ENCODE assay signal across 8 cellular contexts in the genomic region with DNA sequence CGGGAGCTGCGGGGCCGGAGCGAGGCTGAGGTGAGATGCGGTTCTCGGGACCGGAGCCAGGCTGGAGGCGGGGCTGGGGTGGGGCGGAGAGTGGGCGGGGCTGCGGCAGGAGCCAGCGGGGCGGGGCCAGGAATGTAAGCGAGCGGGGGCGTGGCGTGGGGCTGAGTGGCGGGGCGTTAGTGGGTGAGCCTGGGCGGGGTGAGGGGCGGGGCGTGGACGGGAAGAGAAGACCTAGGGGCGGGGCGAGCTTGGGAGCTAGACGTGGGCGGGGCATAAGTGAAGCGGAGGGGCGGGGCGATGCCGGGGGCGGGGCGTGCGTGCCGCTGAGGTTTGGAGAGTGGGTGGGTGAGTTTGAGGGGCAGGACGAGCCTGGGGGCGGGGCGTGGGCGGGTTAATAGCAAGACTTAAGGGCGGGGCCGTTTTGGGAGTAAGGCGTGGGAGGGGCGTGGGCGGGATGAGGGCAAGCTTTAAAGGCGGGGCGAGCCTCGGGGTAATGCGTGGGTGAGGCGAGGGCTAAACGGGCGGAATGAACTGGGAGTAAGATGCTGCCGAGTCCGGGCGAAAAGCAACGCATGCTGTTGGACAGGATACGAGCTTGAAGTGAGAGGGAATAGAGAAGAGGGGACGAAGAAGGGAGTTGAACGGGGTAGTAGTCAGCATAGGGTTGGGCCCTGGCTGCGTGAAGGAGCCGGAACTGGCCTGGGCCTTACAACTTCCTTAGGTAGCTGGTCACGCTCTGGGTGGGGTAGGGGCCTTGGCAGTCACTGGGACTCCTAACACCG. TPM values are rescaled to one million over a fixed set of nuclear protein-coding genes. Genes with fewer than 3 reads are reported as not detected.
DNase-seq lines count a peak whose midpoint lies in the region; ATAC-seq and TF ChIP-seq lines count a peak whose summit lies in the region.

No MANE protein-coding gene starts in this region.

- intact Hi-C loops in left ventricle myocardium superior (cut with micrococcal nuclease) (no loop called here), psoas muscle (cut with DNase I) (no loop called here)

- H3K4me1 ChIP-seq in psoas muscle (peaks cover 24% of the 10 kb centered on the region), urinary bladder (ENCODE audit: insufficient read depth) (no peaks in the 10 kb centered on the region)

- TF ChIP-seq CTCF in GM12864 (IDR thresholded peaks at IDR 0.05; ENCODE audit: low read depth, low read length, missing control alignments): no peak
- no peak for TF ChIP-seq CTCF in psoas muscle (IDR thresholded peaks at IDR 0.05)

- H3K9me3 ChIP-seq in psoas muscle: no peaks in the 10 kb centered on the region

- H3K27ac ChIP-seq in psoas muscle (peak overlapping the region; percentile 74), urinary bladder (ENCODE audit: low read depth) (peak overlapping the region; percentile 81)

- H3K36me3 ChIP-seq in psoas muscle (ENCODE audit: insufficient read depth in 1 of 2, low read depth in 1 of 2): peaks cover 3 to 15% of the 10 kb centered on the region in 2 donors
- no peaks in the 10 kb centered on the region for H3K36me3 ChIP-seq in urinary bladder (ENCODE audit: insufficient read depth)

- ATAC-seq in HG02763 (IDR thresholded peaks at IDR 0.05; ENCODE audit: unreplicated experiment): peak; percentile 50
- peak; percentile 84 for ATAC-seq in left ventricle myocardium superior
- ATAC-seq in psoas muscle: peak; percentile 83 to 86 (median 86)

- DNase-seq in GM12864 (ENCODE audit: low read depth): peak; percentile 87
- DNase-seq in NCI-H146 (lab: John Stamatoyannopoulos, UW): peak; percentile 98
- peak; percentile 97 to 100 (median 100) for DNase-seq in T-helper 1 cell
- peak; percentile 98 for DNase-seq in amniotic stem cell (lab: John Stamatoyannopoulos, UW)
- peak; percentile 100 for DNase-seq in left ventricle myocardium superior
- peak; percentile 100 for DNase-seq in psoas muscle

- 1 to 2% (median 1%) methylated on average over 37 to 62 of the region's 62 CpGs for WGBS in psoas muscle, 3 donors
- under 1% methylated on average over 62 of the region's 62 CpGs for WGBS in urinary bladder

- H3K4me3 ChIP-seq in GM12864 (ENCODE audit: low read depth, low read length) (peak overlapping the region; percentile 80), psoas muscle (peak overlapping the region; percentile 82), urinary bladder (ENCODE audit: low read depth, low read length) (peak overlapping the region; percentile 60)

- H3K27me3 ChIP-seq in psoas muscle (ENCODE audit: insufficient read depth in 3 of 3, low read length in 2 of 3): peaks cover 0 to 14% (median 0%) of the 10 kb centered on the region in 3 donors

RNA-seq across cellular contexts. Expression of a gene that starts 0.6 kb away (rescaled TPM):
- total RNA-seq in left ventricle myocardium superior (9.7 TPM), psoas muscle (1 to 10 TPM; 4.6 to 8.7 (median 6.7) TPM), urinary bladder (6.8 TPM)
- polyA plus RNA-seq in psoas muscle (10 to 100 TPM in 2 of 3 donors, 1 to 10 TPM in 1; 8.4 to 16.0 (median 10.2) TPM), urinary bladder (55.6 TPM)

RNA-seq across cellular contexts. Expression of a gene that starts 5.2 kb away (rescaled TPM):
- total RNA-seq in left ventricle myocardium superior (0.20 TPM), psoas muscle (under 1 TPM in 1 of 4 donors, not detected in 3; 0.30 TPM), urinary bladder (0.63 TPM)
- polyA plus RNA-seq in psoas muscle (under 1 TPM in 2 of 3 donors, not detected in 1; 0.04 to 0.25 TPM), urinary bladder (22.1 TPM)

RNA-seq across cellular contexts. Expression of a gene that starts 6.1 kb away (rescaled TPM):
- total RNA-seq in left ventricle myocardium superior: 11.4 TPM
- total RNA-seq in psoas muscle: 10 to 100 TPM in 1 of 4 donors, 1 to 10 TPM in 3; 4.5 to 13.0 (median 7.5) TPM
- 1 to 10 TPM; 1.2 to 1.5 (median 1.3) TPM for polyA plus RNA-seq in psoas muscle
- total RNA-seq in urinary bladder: not detected
- 2.6 TPM for polyA plus RNA-seq in urinary bladder

RNA-seq across cellular contexts. Expression of a gene that starts 17.0 kb away (rescaled TPM):
- total RNA-seq in left ventricle myocardium superior: 30.4 TPM
- 10 to 100 TPM; 42.7 to 72.5 (median 55.5) TPM for total RNA-seq in psoas muscle
- polyA plus RNA-seq in psoas muscle: 10 to 100 TPM; 35.4 to 43.9 (median 40.0) TPM
- total RNA-seq in urinary bladder: 9.8 TPM
- 31.0 TPM for polyA plus RNA-seq in urinary bladder

RNA-seq across cellular contexts. Expression of a gene that starts 22.8 kb away (rescaled TPM):
- total RNA-seq in left ventricle myocardium superior (115 TPM), psoas muscle (10 to 100 TPM; 67.0 to 95.8 (median 80.0) TPM), urinary bladder (31.2 TPM)
- polyA plus RNA-seq in psoas muscle (100 to 1,000 TPM in 2 of 3 donors, 10 to 100 TPM in 1; 95.1 to 173 (median 119) TPM), urinary bladder (60.2 TPM)

Comparison
In these comparisons a context has a peak if more than half of its experiments do, and no peak if none do; other contexts are left out.
1. Peak in every context shown above with its lines: DNase-seq, ATAC-seq, H3K4me3 ChIP-seq and H3K27ac ChIP-seq.